1 cellular context compared by ENCODE assay signal in genomic region chr11:85697747-85698146, GRCh38.
TF ChIP-seq lines count a peak whose summit lies in the region.

No MANE protein-coding gene starts in this region.

TF ChIP-seq in GM12878, 131 proteins besides CTCF, POLR2A, EP300 and RAD21:
- TF ChIP-seq CUX1 (IDR thresholded peaks at IDR 0.05; ENCODE audit: insufficient replicate concordance, low read depth, low read length) (peak; percentile 37), IRF3 (IDR thresholded peaks at IDR 0.05) (no peak), NFXL1 (IDR thresholded peaks at IDR 0.05; ENCODE audit: borderline replicate concordance) (no peak), GABPA (IDR thresholded peaks at IDR 0.05; ENCODE audit: low read depth) (no peak), SMAD1 (IDR thresholded peaks at IDR 0.05; ENCODE audit: low read depth, partially characterized antibody) (no peak), MTA3 (IDR thresholded peaks at IDR 0.05; ENCODE audit: borderline replicate concordance, low read length) (no peak), MXI1 (IDR thresholded peaks at IDR 0.05; ENCODE audit: low read depth, low read length) (no peak), EED (IDR thresholded peaks at IDR 0.05; ENCODE audit: low read depth) (no peak)
TF ChIP-seq in GM12878: peak in this region for 1.
